9 cellular contexts compared by ENCODE assay signal in the genomic region with DNA sequence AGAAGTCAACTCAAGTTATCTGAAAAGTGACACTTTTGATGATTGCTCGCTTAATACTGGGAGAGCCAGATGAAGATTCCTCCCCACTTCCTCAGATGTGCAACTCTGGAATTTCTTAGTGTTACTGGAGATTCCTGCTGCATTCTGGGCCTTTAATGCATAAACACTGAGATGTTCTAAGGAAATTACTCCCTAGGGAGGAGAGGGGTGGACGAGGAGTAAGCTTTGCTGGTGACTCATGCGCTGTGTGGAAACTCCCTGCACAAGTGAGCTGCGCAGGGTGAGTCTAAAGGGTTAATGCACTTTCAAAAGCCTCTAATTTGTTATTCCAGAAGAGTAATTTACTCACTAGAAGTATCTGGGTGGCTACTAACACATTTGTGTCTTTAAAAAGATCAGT. TPM values are rescaled to one million over a fixed set of nuclear protein-coding genes. Genes with fewer than 3 reads are reported as not detected.
DNase-seq lines count a peak whose midpoint lies in the region; ATAC-seq and TF ChIP-seq lines count a peak whose summit lies in the region.
"Had no signal": no experiment of that assay in that cellular context is flagged by ENCODE, and none has a peak within 500 bp of the region (broad histone marks: within the 10 kb centered on the region; RNA-seq: fewer than 3 reads in every experiment).

No MANE protein-coding gene starts in this region.

- no peaks in the 10 kb centered on the region for H3K79me1 ChIP-seq in mesendoderm (ENCODE audit: low read length)

- H3K4me3 Mint-ChIP-seq in CD14-positive monocyte (no peak overlapping the region), WTC11 (no peak overlapping the region)

- peaks cover 0 to 5% (median 4%) of the 10 kb centered on the region in 3 donors for H3K27me3 Mint-ChIP-seq in CD14-positive monocyte (ENCODE audit: low read depth in 3 of 3)
- H3K27me3 Mint-ChIP-seq in WTC11 (ENCODE audit: low read depth) = no peaks in the 10 kb centered on the region

- no peak for TF ChIP-seq CTCF in body of pancreas (IDR thresholded peaks at IDR 0.05)
- TF ChIP-seq CTCF in CD14-positive monocyte (IDR thresholded peaks at IDR 0.05) = no peak
- TF ChIP-seq CTCF in WTC11 (IDR thresholded peaks at IDR 0.05) = no peak

- POLR2A ChIA-PET in WTC11 (lab: Charles Lee) = no interaction called here

- H3K27ac ChIP-seq in body of pancreas = peak overlapping the region in 3 of 4 donors; percentile 54 to 77 (median 65)
- no peak overlapping the region for H3K27ac ChIP-seq in mesendoderm (ENCODE audit: low read depth, low read length)
- H3K27ac ChIP-seq: HL-60 had no signal

- H3K4me1 ChIP-seq in body of pancreas (peaks cover 14% of the 10 kb centered on the region), mesendoderm (ENCODE audit: control insufficient read depth, low read depth, low read length) (peaks cover 4% of the 10 kb centered on the region)

- no peak overlapping the region for H2BK15ac ChIP-seq in mesendoderm (replicated peaks; ENCODE audit: low read depth)

- intact Hi-C loops in body of pancreas (cut with DNase I) = no loop called here
- intact Hi-C loops in CD14-positive monocyte (cut with micrococcal nuclease) = no loop called here

- no peak overlapping the region for H3K56ac ChIP-seq in mesendoderm (ENCODE audit: low read length)

- H3K4me2 ChIP-seq in mesendoderm (ENCODE audit: low read length) = no peak overlapping the region

- no peak overlapping the region for H3K23ac ChIP-seq in mesendoderm (ENCODE audit: low read length)

- no peak overlapping the region for H2BK120ac ChIP-seq in mesendoderm (ENCODE audit: low read depth, low read length)

- H2AK5ac ChIP-seq in mesendoderm (ENCODE audit: low read length) = no peak overlapping the region

- ATAC-seq in GM18498 (IDR thresholded peaks at IDR 0.05; ENCODE audit: unreplicated experiment) (peak; percentile 59), HG03342 (IDR thresholded peaks at IDR 0.05; ENCODE audit: unreplicated experiment) (peak; percentile 52), body of pancreas (peak; percentile 45), WTC11 (no peak), GM21526 (IDR thresholded peaks at IDR 0.05; ENCODE audit: low FRiP score, unreplicated experiment) (no peak)

- no peaks in the 10 kb centered on the region for H3K4me1 Mint-ChIP-seq in CD14-positive monocyte
- peaks cover 20% of the 10 kb centered on the region for H3K4me1 Mint-ChIP-seq in WTC11

- no peak overlapping the region for H2BK5ac ChIP-seq in mesendoderm (ENCODE audit: low read length)

- H3K9ac ChIP-seq in mesendoderm (ENCODE audit: low read length) = no peak overlapping the region

- no peak overlapping the region for H4K8ac ChIP-seq in mesendoderm (ENCODE audit: low read depth, low read length)

- no peak overlapping the region for H3K4me3 ChIP-seq in body of pancreas
- no peak overlapping the region for H3K4me3 ChIP-seq in mesendoderm (ENCODE audit: low read length)

- H3K36me3 Mint-ChIP-seq in CD14-positive monocyte = no peaks in the 10 kb centered on the region
- no peaks in the 10 kb centered on the region for H3K36me3 Mint-ChIP-seq in WTC11

- no peaks in the 10 kb centered on the region for H3K9me3 ChIP-seq in body of pancreas

- H3K27me3 ChIP-seq in body of pancreas = no peaks in the 10 kb centered on the region
- H3K27me3 ChIP-seq in mesendoderm (ENCODE audit: insufficient read depth, low read length, poor library complexity) = no peaks in the 10 kb centered on the region

- DNase-seq in body of pancreas (peak in 1 of 4 donors; percentile 50), mesendoderm (peak; percentile 63), CD14-positive monocyte (ENCODE audit: low spot score) (no peak), WTC11 (ENCODE audit: low spot score) (no peak), NCI-H1092 (lab: John Stamatoyannopoulos, UW) (no peak)

- H3K18ac ChIP-seq in mesendoderm (ENCODE audit: low read length) = no peak overlapping the region

- WGBS in body of pancreas, 2 donors = 64 to 77% methylated on average over 4 of the region's 4 CpGs
- WGBS in mesendoderm (ENCODE audit: extremely low coverage, insufficient coverage, low lambda C conversion rate) = no CpG with 5 or more reads among the region's 4 CpGs

- H3K36me3 ChIP-seq in body of pancreas (replicated peaks in 1 of 2; ENCODE audit: insufficient read depth in 1 of 2, low read depth in 2 of 2) (peaks cover 0 to 3% of the 10 kb centered on the region in 2 donors), mesendoderm (ENCODE audit: control insufficient read depth, insufficient read depth, low read length) (no peaks in the 10 kb centered on the region)

- H3K79me2 ChIP-seq in mesendoderm (ENCODE audit: control insufficient read depth, insufficient read depth, low read length) = no peaks in the 10 kb centered on the region

- peaks cover 0 to 6% (median 2%) of the 10 kb centered on the region in 7 donors for H3K9me3 Mint-ChIP-seq in CD14-positive monocyte
- H3K9me3 Mint-ChIP-seq in WTC11 = no peaks in the 10 kb centered on the region

- TF ChIP-seq POLR2A in body of pancreas (IDR thresholded peaks at IDR 0.05) = no peak

- H4K5ac ChIP-seq in mesendoderm (ENCODE audit: low read length) = no peak overlapping the region

- H3K27ac Mint-ChIP-seq in CD14-positive monocyte = no peak overlapping the region
- no peak overlapping the region for H3K27ac Mint-ChIP-seq in WTC11

- CTCF ChIA-PET in WTC11 (lab: Charles Lee) = interaction anchor here (2.2 kb wide), 1 partner anchor 190 kb away, joined by 17 read pairs; no protein-coding TSS in a partner anchor

- H3K4ac ChIP-seq in mesendoderm (ENCODE audit: low read depth, low read length) = no peak overlapping the region

TF ChIP-seq in WTC11, 78 proteins besides CTCF, POLR2A, EP300 and RAD21 (continues in another document):
- TF ChIP-seq FOXP4 (CRISPR knock-in tag; IDR thresholded peaks at IDR 0.05) = no peak
- TF ChIP-seq ZNF396 (CRISPR knock-in tag; IDR thresholded peaks at IDR 0.05; ENCODE audit: borderline replicate concordance) = no peak
- TF ChIP-seq E2F4 (CRISPR knock-in tag; IDR thresholded peaks at IDR 0.05; ENCODE audit: borderline replicate concordance, low read depth) = no peak
- no peak for TF ChIP-seq ARID4B (CRISPR knock-in tag; IDR thresholded peaks at IDR 0.05; ENCODE audit: borderline replicate concordance)
- TF ChIP-seq ELF4 (CRISPR knock-in tag; IDR thresholded peaks at IDR 0.05; ENCODE audit: low read depth) = no peak

RNA-seq across cellular contexts. Expression of gene EGFR, which starts 46.3 kb away (rescaled TPM):
- 10 to 100 TPM; 42.5 to 44.2 TPM for total RNA-seq in body of pancreas
- polyA plus RNA-seq in mesendoderm (2013, experiment 1 of 2) = 1.1 TPM
- polyA plus RNA-seq in mesendoderm (2013, experiment 2 of 2) = 1.0 TPM
- polyA plus RNA-seq in CD14-positive monocyte = not detected
- total RNA-seq in WTC11 (2021) = 5.9 to 7.6 TPM (median 6.0 TPM) in 3 replicates

Comparison
In these comparisons a context has a peak if more than half of its experiments do, and no peak if none do; other contexts are left out.
1. ATAC-seq: peak in GM18498 (single experiment), HG03342 (single experiment) and body of pancreas (single experiment); none in WTC11 (single experiment) and GM21526 (single experiment).